In genomic region chr10:75436896-75437295, GRCh38 we compare ENCODE assay signal across 3 cellular contexts.
A peak's percentile ranks its signal among the peaks of the same experiment; 100 is the strongest.
TF ChIP-seq lines count a peak whose summit lies in the region.

No MANE protein-coding gene starts in this region.

TF ChIP-seq in A549, 52 proteins besides CTCF, POLR2A, EP300 and RAD21:
- TF ChIP-seq MAFK (IDR thresholded peaks at IDR 0.05; ENCODE audit: partially characterized antibody), result peak; percentile 98
- TF ChIP-seq RNF2 (IDR thresholded peaks at IDR 0.05; ENCODE audit: borderline replicate concordance, low read depth), result no peak
- no peak for TF ChIP-seq KDM5A (IDR thresholded peaks at IDR 0.05)
- TF ChIP-seq PBX3 (IDR thresholded peaks at IDR 0.05), result no peak
- no peak for TF ChIP-seq SMC3 (IDR thresholded peaks at IDR 0.05)

TF ChIP-seq in K562, 482 proteins besides CTCF, POLR2A, EP300 and RAD21:
- peak; percentile 93 for TF ChIP-seq MAFG (tag; conservative IDR thresholded peaks at IDR 0.05)
- peak; percentile 96 for TF ChIP-seq MAFF (IDR thresholded peaks at IDR 0.05; ENCODE audit: low read length)
- TF ChIP-seq ZNF316 (IDR thresholded peaks at IDR 0.05), result peak; percentile 96
- peak; percentile 97 for TF ChIP-seq MAFK (IDR thresholded peaks at IDR 0.05; ENCODE audit: low read length)
- TF ChIP-seq C11orf30 (IDR thresholded peaks at IDR 0.05; ENCODE audit: low read depth), result peak; percentile 87
- no peak for TF ChIP-seq CHD4 (IDR thresholded peaks at IDR 0.05; ENCODE audit: insufficient read depth, insufficient replicate concordance, low read depth, low read length, poor library complexity, severe bottlenecking)
- TF ChIP-seq MITF (IDR thresholded peaks at IDR 0.05), result no peak
- TF ChIP-seq ZNF592 (IDR thresholded peaks at IDR 0.05), result no peak
TF ChIP-seq in K562: peak in this region for 5.

TF ChIP-seq in HepG2, 621 proteins besides CTCF, POLR2A, EP300 and RAD21:
- TF ChIP-seq ZNF317 (CRISPR knock-in tag; IDR thresholded peaks at IDR 0.05) (no peak), UBTF (CRISPR knock-in tag; IDR thresholded peaks at IDR 0.05) (no peak), SMAD1 (CRISPR knock-in tag; IDR thresholded peaks at IDR 0.05; ENCODE audit: borderline replicate concordance, low read depth) (no peak), MAFF (IDR thresholded peaks at IDR 0.05; ENCODE audit: low read depth, low read length) (peak; percentile 99), HIC2 (CRISPR knock-in tag; IDR thresholded peaks at IDR 0.05; ENCODE audit: low read depth) (no peak), MAFK (conservative IDR thresholded peaks at IDR 0.05 in 1 of 2, IDR thresholded peaks at IDR 0.05 in 1 of 2; ENCODE audit: low read length in 2 of 2) (peak; percentile 97 to 99), ZNF607 (CRISPR knock-in tag; IDR thresholded peaks at IDR 0.05; ENCODE audit: borderline replicate concordance) (no peak), AHDC1 (CRISPR knock-in tag; IDR thresholded peaks at IDR 0.05; ENCODE audit: borderline replicate concordance) (no peak), TBX2 (CRISPR knock-in tag; IDR thresholded peaks at IDR 0.05; ENCODE audit: borderline replicate concordance) (no peak), ZBTB20 (CRISPR knock-in tag; IDR thresholded peaks at IDR 0.05; ENCODE audit: borderline replicate concordance, low read depth) (no peak), ZNF296 (CRISPR knock-in tag; conservative IDR thresholded peaks at IDR 0.05) (no peak), FUBP1 (CRISPR knock-in tag; IDR thresholded peaks at IDR 0.05; ENCODE audit: borderline replicate concordance) (no peak)
